9 cellular contexts compared by ENCODE assay signal in the genomic region with DNA sequence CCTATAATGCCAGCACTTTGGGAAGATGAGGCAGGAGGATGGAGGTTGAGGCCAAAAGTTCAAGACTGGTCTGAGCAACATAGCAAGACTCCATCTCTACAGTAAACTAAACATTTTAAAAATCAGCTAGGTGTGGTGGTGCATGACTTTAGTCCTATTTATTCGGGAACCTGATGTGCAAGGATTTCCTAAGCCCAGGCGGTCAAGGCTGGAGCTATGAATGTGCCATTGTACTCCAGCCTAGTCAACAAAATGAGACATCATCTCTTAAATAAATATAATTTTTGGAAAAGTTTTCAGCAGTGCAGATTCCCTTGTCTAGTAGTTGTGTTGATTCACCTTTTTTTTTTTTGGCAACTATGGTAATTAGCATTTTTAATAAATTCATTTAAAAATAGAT.
"Had no signal": no experiment of that assay in that cellular context is flagged by ENCODE, and none has a peak within 500 bp of the region (broad histone marks: within the 10 kb centered on the region; RNA-seq: fewer than 3 reads in every experiment).

No MANE protein-coding gene starts in this region.

- H3K27me3 Mint-ChIP-seq: IgD-negative memory B cell had no signal

- H3K27ac ChIP-seq: HL-60, KMS-11 had no signal

- FAIRE-seq: HepG2, HTR-8/SVneo, K562 had no signal

- H3K4me3 Mint-ChIP-seq: IgD-negative memory B cell had no signal

- H3K9ac ChIP-seq: KMS-11 had no signal

- H3K27ac Mint-ChIP-seq: IgD-negative memory B cell had no signal

- ATAC-seq: HepG2, K562 had no signal

- DNase-seq: IMR-90, KBM-7, KG1 had no signal

- H3K4me3 ChIP-seq: K562 had no signal

- H3K4me2 ChIP-seq: KMS-11 had no signal
